Comparison of ENCODE assay signal across 9 cellular contexts in genomic region chr12:99529966-99530365, GRCh38.
DNase-seq lines count a peak whose midpoint lies in the region; ATAC-seq and TF ChIP-seq lines count a peak whose summit lies in the region.
"Had no signal": no experiment of that assay in that cellular context is flagged by ENCODE, and none has a peak within 500 bp of the region (broad histone marks: within the 10 kb centered on the region; RNA-seq: fewer than 3 reads in every experiment).

No MANE protein-coding gene starts in this region.

- H3K9me3 ChIP-seq in OCI-LY7 (ENCODE audit: low read length), result peaks cover 6% of the 10 kb centered on the region; the same call in 1 of the 2 replicates
- H3K9me3 ChIP-seq in tibial nerve, result peaks cover 0 to 9% (median 0%) of the 10 kb centered on the region in 4 donors
- H3K9me3 ChIP-seq in heart right ventricle, result peaks cover 0 to 5% (median 0%) of the 10 kb centered on the region in 11 donors

- TF ChIP-seq CTCF in OCI-LY7 (conservative IDR thresholded peaks at IDR 0.05; ENCODE audit: low read length) (no peak), tibial nerve (IDR thresholded peaks at IDR 0.05) (no peak), heart right ventricle (IDR thresholded peaks at IDR 0.05) (no peak)

- no peaks in the 10 kb centered on the region for H3K79me2 ChIP-seq in OCI-LY7 (ENCODE audit: insufficient read depth, low read depth, low read length)

- ATAC-seq in GM19324 (IDR thresholded peaks at IDR 0.05; ENCODE audit: low FRiP score, unreplicated experiment), result peak; percentile 93
- ATAC-seq in HG02943 (IDR thresholded peaks at IDR 0.05; ENCODE audit: low read depth, unreplicated experiment), result peak; percentile 93
- no peak for ATAC-seq in heart right ventricle
- ATAC-seq: WTC11 had no signal

- TF ChIP-seq POLR2A in tibial nerve (IDR thresholded peaks at IDR 0.05), result no peak

- H3K27ac ChIP-seq in OCI-LY7 (ENCODE audit: low read depth, low read length, poor library complexity, severe bottlenecking), result no peak overlapping the region
- no peak overlapping the region for H3K27ac ChIP-seq in tibial nerve
- no peak overlapping the region for H3K27ac ChIP-seq in heart right ventricle

- no peak overlapping the region for H3K4me2 ChIP-seq in OCI-LY7 (ENCODE audit: low read length)

- CTCF ChIA-PET in OCI-LY7 (lab: Charles Lee; ENCODE audit: unreplicated experiment), result interaction anchor here (1.2 kb wide), 1 partner anchor 237 kb away, joined by 3 read pairs; no protein-coding TSS in a partner anchor

- intact Hi-C loops in OCI-LY7 (cut with micrococcal nuclease; ENCODE audit: unreplicated experiment) (no loop called here), heart right ventricle (cut with DNase I) (no loop called here)

- POLR2A ChIA-PET in OCI-LY7 (lab: Charles Lee), result interaction anchor here (0.7 to 1.3 kb wide), 2 partner anchors 30 to 49 kb away, joined by 3 to 4 read pairs; no protein-coding TSS in a partner anchor

- H3K4me1 ChIP-seq in OCI-LY7 (ENCODE audit: insufficient read depth, low read length, poor library complexity, severe bottlenecking) (peaks cover 3% of the 10 kb centered on the region), tibial nerve (no peaks in the 10 kb centered on the region), heart right ventricle (no peaks in the 10 kb centered on the region)

- no peak for TF ChIP-seq EP300 in tibial nerve (IDR thresholded peaks at IDR 0.05)

- H3K9me2 ChIP-seq in OCI-LY7 (ENCODE audit: insufficient read depth, low read length), result no peaks in the 10 kb centered on the region

- BruUV-seq in OCI-LY7 (replicated peaks; lab: Mats Ljungman, UMichigan), result no TSS peak

- no peaks in the 10 kb centered on the region for H4K20me1 ChIP-seq in OCI-LY7 (ENCODE audit: insufficient read depth, low read length)

- H2AFZ ChIP-seq in OCI-LY7 (ENCODE audit: low read length), result peak overlapping the region; percentile 18; the same call in 1 of the 2 replicates

- H3K4me3 ChIP-seq in OCI-LY7 (ENCODE audit: low read depth, low read length, poor library complexity, severe bottlenecking), result no peak overlapping the region
- H3K4me3 ChIP-seq in tibial nerve, result no peak overlapping the region
- H3K4me3 ChIP-seq in heart right ventricle, result no peak overlapping the region

- DNase-seq in AG08395 (ENCODE audit: low spot score), result peak; percentile 36
- DNase-seq in OCI-LY7 (ENCODE audit: low spot score), result no peak
- DNase-seq in 8988T, result no peak
- no peak for DNase-seq in tibial nerve (ENCODE audit: low spot score in 2 of 2)
- DNase-seq in stimulated activated naive CD4-positive, alpha-beta T cell treated with Interleukin-2 at 50 U/mL for 16 hours (lab: John Stamatoyannopoulos, UW), result no peak
- no peak for DNase-seq in heart right ventricle

- 50 to 54% methylated on average over 2 of the region's 2 CpGs for WGBS in tibial nerve, 2 donors
- 59 to 62% methylated on average over 2 of the region's 2 CpGs for WGBS in heart right ventricle, 2 donors

- no peaks in the 10 kb centered on the region; the same call in 1 of the 2 replicates for H3K36me3 ChIP-seq in OCI-LY7 (ENCODE audit: insufficient read depth, low read length)
- H3K36me3 ChIP-seq in tibial nerve, result no peaks in the 10 kb centered on the region
- no peaks in the 10 kb centered on the region for H3K36me3 ChIP-seq in heart right ventricle

- H3K27me3 ChIP-seq in tibial nerve (no peaks in the 10 kb centered on the region), heart right ventricle (no peaks in the 10 kb centered on the region)

Comparison
In these comparisons a context has a peak if more than half of its experiments do, and no peak if none do; other contexts are left out.
1. ATAC-seq: peak in GM19324 (single experiment) and HG02943 (single experiment); none in heart right ventricle (0 of 8).